In the genomic region with DNA sequence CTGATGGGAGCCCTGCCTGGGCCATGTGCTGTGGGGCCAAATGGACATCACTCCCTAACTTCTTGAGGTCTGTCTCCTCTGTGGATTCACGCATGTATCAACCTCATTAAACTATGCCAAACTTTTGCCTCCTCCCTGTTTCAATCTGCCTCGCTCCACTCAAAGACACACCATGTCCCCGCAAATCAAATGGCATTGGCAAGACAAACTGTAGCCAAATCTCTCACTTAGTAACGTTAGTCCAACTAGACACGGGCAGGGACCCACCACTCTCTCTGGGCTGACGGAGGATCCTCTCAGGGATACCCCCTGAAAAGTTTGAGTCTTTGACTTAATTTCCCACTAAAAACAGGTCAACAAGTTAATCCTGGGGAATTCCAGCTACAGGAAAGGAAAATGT, we compare ENCODE assay signal across 25 cellular contexts. TPM values are rescaled to one million over a fixed set of nuclear protein-coding genes. Genes with fewer than 3 reads are reported as not detected.
A peak's percentile ranks its signal among the peaks of the same experiment; 100 is the strongest.
DNase-seq lines count a peak whose midpoint lies in the region; ATAC-seq lines count a peak whose summit lies in the region.
"Had no signal": no experiment of that assay in that cellular context is flagged by ENCODE, and none has a peak within 500 bp of the region (broad histone marks: within the 10 kb centered on the region; RNA-seq: fewer than 3 reads in every experiment).

No MANE protein-coding gene starts in this region.

- peaks cover 33% of the 10 kb centered on the region for H3K36me3 Mint-ChIP-seq in activated CD4-positive, alpha-beta T cell treated with anti-CD3 and anti-CD28 coated beads for 36 hours (ENCODE audit: low read depth)
- H3K36me3 Mint-ChIP-seq in CD4-positive, CD25-positive, alpha-beta regulatory T cell = peaks cover 35% of the 10 kb centered on the region
- peaks cover 7% of the 10 kb centered on the region for H3K36me3 Mint-ChIP-seq in effector memory CD8-positive, alpha-beta T cell (ENCODE audit: insufficient read depth)

- no peaks in the 10 kb centered on the region for H3K27me3 Mint-ChIP-seq in activated CD4-positive, alpha-beta T cell treated with anti-CD3 and anti-CD28 coated beads for 36 hours
- H3K27me3 Mint-ChIP-seq in CD4-positive, CD25-positive, alpha-beta regulatory T cell = no peaks in the 10 kb centered on the region
- H3K27me3 Mint-ChIP-seq in effector memory CD8-positive, alpha-beta T cell = no peaks in the 10 kb centered on the region
- H3K27me3 Mint-ChIP-seq: naive thymus-derived CD8-positive, alpha-beta T cell had no signal

- no peak overlapping the region for H3K4me3 ChIP-seq in CD4-positive, CD25-positive, alpha-beta regulatory T cell (ENCODE audit: low read depth, low read length)
- H3K4me3 ChIP-seq: GM23338, heart left ventricle, pancreas, right atrium auricular region, SJCRH30, upper lobe of left lung had no signal

- no peak overlapping the region for H3K27ac ChIP-seq in CD4-positive, CD25-positive, alpha-beta regulatory T cell (ENCODE audit: insufficient read depth, low read length, poor library complexity, severe bottlenecking)
- H3K27ac ChIP-seq: pancreas, right atrium auricular region, SJCRH30 had no signal

- DNase-seq in activated CD4-positive, alpha-beta T cell treated with anti-CD3 and anti-CD28 coated beads for 36 hours = no peak
- no peak for DNase-seq in activated CD4-positive, alpha-beta T cell treated with anti-CD3 and anti-CD28 coated beads, Interleukin-2, amount 50 U/mL, for 1 hour
- no peak for DNase-seq in CD4-positive, CD25-positive, alpha-beta regulatory T cell
- peak; percentile 40 for DNase-seq in activated CD8-positive, alpha-beta memory T cell treated with anti-CD3 and anti-CD28 coated beads, Interleukin-2, amount 50 U/mL, for 48 hours
- no peak for DNase-seq in effector memory CD8-positive, alpha-beta T cell
- no peak for DNase-seq in NCI-H446 (lab: John Stamatoyannopoulos, UW)
- DNase-seq: activated gamma-delta T cell; BE2C; Caco-2; heart left ventricle; left cardiac atrium; mesendoderm; naive thymus-derived CD8-positive, alpha-beta T cell; NCI-H1092 treated with DMSO at 0.1 percent for 48 hours; NCI-H2081; pancreas; upper lobe of left lung had no signal

- H3K4me1 ChIP-seq in CD4-positive, CD25-positive, alpha-beta regulatory T cell (ENCODE audit: control insufficient read depth, insufficient read depth, low read length, poor library complexity, severe bottlenecking) = peaks cover 19% of the 10 kb centered on the region
- H3K4me1 ChIP-seq: BE2C had no signal

- intact Hi-C loops in activated CD4-positive, alpha-beta T cell treated with anti-CD3 and anti-CD28 coated beads for 36 hours (cut with DNase I, micrococcal nuclease) = loop anchor here in 1 of 2 experiments (2.0 kb wide), 1 partner anchor 66 kb away; no protein-coding TSS in a partner anchor

- H3K27me3 ChIP-seq in CD4-positive, CD25-positive, alpha-beta regulatory T cell (ENCODE audit: control insufficient read depth, insufficient read depth, low read length) = no peaks in the 10 kb centered on the region
- H3K27me3 ChIP-seq: BE2C, heart left ventricle, pancreas, right atrium auricular region, SJCRH30, upper lobe of left lung had no signal

- H3K4me3 Mint-ChIP-seq in activated CD4-positive, alpha-beta T cell treated with anti-CD3 and anti-CD28 coated beads for 36 hours = no peak overlapping the region
- peak overlapping the region in 1 of 4 donors; percentile 57 for H3K4me3 Mint-ChIP-seq in CD4-positive, CD25-positive, alpha-beta regulatory T cell
- no peak overlapping the region for H3K4me3 Mint-ChIP-seq in effector memory CD8-positive, alpha-beta T cell
- H3K4me3 Mint-ChIP-seq: GM23338; naive thymus-derived CD8-positive, alpha-beta T cell had no signal

- H3K36me3 ChIP-seq in CD4-positive, CD25-positive, alpha-beta regulatory T cell (ENCODE audit: control insufficient read depth, insufficient read depth, low read length) = peaks cover 22% of the 10 kb centered on the region

- POLR2A ChIA-PET in activated CD4-positive, alpha-beta T cell treated with anti-CD3 and anti-CD28 coated beads for 36 hours (lab: Charles Lee) = interaction anchor here (0.7 to 0.8 kb wide), 2 partner anchors 13 to 273 kb away, joined by 3 read pairs; no protein-coding TSS in a partner anchor

- H3K27ac Mint-ChIP-seq in activated CD4-positive, alpha-beta T cell treated with anti-CD3 and anti-CD28 coated beads for 36 hours = peak overlapping the region; percentile 12
- H3K27ac Mint-ChIP-seq in CD4-positive, CD25-positive, alpha-beta regulatory T cell = peak overlapping the region in 2 of 3 donors; percentile 42 to 89
- H3K27ac Mint-ChIP-seq in effector memory CD8-positive, alpha-beta T cell = peak overlapping the region; percentile 56 to 83
- H3K27ac Mint-ChIP-seq: GM23338 had no signal

- ATAC-seq in activated CD4-positive, alpha-beta T cell treated with anti-CD3 and anti-CD28 coated beads for 36 hours = no peak
- no peak for ATAC-seq in CD4-positive, CD25-positive, alpha-beta regulatory T cell (ENCODE audit: low read depth in 2 of 2)
- no peak for ATAC-seq in effector memory CD8-positive, alpha-beta T cell (replicated peaks)
- ATAC-seq in HG03432 (IDR thresholded peaks at IDR 0.05; ENCODE audit: unreplicated experiment) = no peak
- no peak for ATAC-seq in GM21390 (IDR thresholded peaks at IDR 0.05; ENCODE audit: unreplicated experiment)
- ATAC-seq: GM23338; heart left ventricle; left cardiac atrium; naive thymus-derived CD8-positive, alpha-beta T cell; pancreas had no signal

- H3K4me1 Mint-ChIP-seq in activated CD4-positive, alpha-beta T cell treated with anti-CD3 and anti-CD28 coated beads for 36 hours = peaks cover 48% of the 10 kb centered on the region
- H3K4me1 Mint-ChIP-seq in CD4-positive, CD25-positive, alpha-beta regulatory T cell = peaks cover 13 to 46% (median 30%) of the 10 kb centered on the region in 4 donors
- H3K4me1 Mint-ChIP-seq in effector memory CD8-positive, alpha-beta T cell (ENCODE audit: low read depth in 2 of 2) = peaks cover 16 to 23% of the 10 kb centered on the region in 2 donors

- CTCF ChIA-PET in activated CD4-positive, alpha-beta T cell treated with anti-CD3 and anti-CD28 coated beads for 36 hours (lab: Charles Lee) = interaction anchor here (0.9 to 13.0 kb wide), 12 partner anchors 9 to 362 kb away, joined by 3 to 207 read pairs (median 6); a partner anchor contains a TSS

- no peaks in the 10 kb centered on the region for H3K9me3 ChIP-seq in CD4-positive, CD25-positive, alpha-beta regulatory T cell (ENCODE audit: control insufficient read depth in 2 of 2, low read length in 2 of 2)
- H3K9me3 ChIP-seq: BE2C, Caco-2, heart left ventricle, pancreas, right atrium auricular region, SJCRH30, upper lobe of left lung had no signal

- H3K9me3 Mint-ChIP-seq in activated CD4-positive, alpha-beta T cell treated with anti-CD3 and anti-CD28 coated beads for 36 hours (ENCODE audit: low read depth) = no peaks in the 10 kb centered on the region
- H3K9me3 Mint-ChIP-seq in CD4-positive, CD25-positive, alpha-beta regulatory T cell = no peaks in the 10 kb centered on the region
- no peaks in the 10 kb centered on the region for H3K9me3 Mint-ChIP-seq in effector memory CD8-positive, alpha-beta T cell
- H3K9me3 Mint-ChIP-seq: GM23338; naive thymus-derived CD8-positive, alpha-beta T cell had no signal

RNA-seq across cellular contexts. Expression of a gene that starts 8.0 kb away (rescaled TPM):
- total RNA-seq in activated CD4-positive, alpha-beta T cell treated with anti-CD3 and anti-CD28 coated beads for 36 hours = 1 to 10 TPM; 6.4 to 6.6 TPM
- total RNA-seq in CD4-positive, CD25-positive, alpha-beta regulatory T cell = 8.6 TPM
- 1 to 10 TPM; 1.5 to 1.8 (median 1.7) TPM for polyA plus RNA-seq in CD4-positive, CD25-positive, alpha-beta regulatory T cell

RNA-seq across cellular contexts. Expression of a gene that starts 18.0 kb away (rescaled TPM):
- total RNA-seq in activated CD4-positive, alpha-beta T cell treated with anti-CD3 and anti-CD28 coated beads for 36 hours = under 1 TPM; 0.37 to 0.63 TPM
- not detected for total RNA-seq in CD4-positive, CD25-positive, alpha-beta regulatory T cell
- not detected for polyA plus RNA-seq in CD4-positive, CD25-positive, alpha-beta regulatory T cell
- total RNA-seq: A172; epithelial cell of proximal tubule; heart left ventricle; left cardiac atrium; naive thymus-derived CD8-positive, alpha-beta T cell; pancreas; right atrium auricular region; SJCRH30; subcutaneous adipose tissue; upper lobe of left lung had no signal
- polyA plus RNA-seq: heart left ventricle; naive thymus-derived CD8-positive, alpha-beta T cell had no signal

RNA-seq across cellular contexts. Expression of a gene that starts 40.9 kb away (rescaled TPM):
- under 1 TPM; 0.18 to 0.32 TPM for total RNA-seq in activated CD4-positive, alpha-beta T cell treated with anti-CD3 and anti-CD28 coated beads for 36 hours
- 0.79 TPM for total RNA-seq in CD4-positive, CD25-positive, alpha-beta regulatory T cell
- polyA plus RNA-seq in CD4-positive, CD25-positive, alpha-beta regulatory T cell = under 1 TPM in 3 of 4 donors, not detected in 1; 0.10 to 0.56 (median 0.55) TPM
- total RNA-seq: A172 had no signal

RNA-seq across cellular contexts. Expression of a gene that starts 51.6 kb away (rescaled TPM):
- total RNA-seq in activated CD4-positive, alpha-beta T cell treated with anti-CD3 and anti-CD28 coated beads for 36 hours = 1 to 10 TPM; 2.4 to 2.6 TPM
- total RNA-seq in CD4-positive, CD25-positive, alpha-beta regulatory T cell = 0.32 TPM
- under 1 TPM in 1 of 4 donors, not detected in 3; 0.38 TPM for polyA plus RNA-seq in CD4-positive, CD25-positive, alpha-beta regulatory T cell
- total RNA-seq: A172, epithelial cell of proximal tubule, GM23338 had no signal
- polyA plus RNA-seq: GM23338 had no signal

Comparison
In these comparisons a context has a peak if more than half of its experiments do, and no peak if none do; other contexts are left out.
1. H3K27ac Mint-ChIP-seq: peak in every context shown above with its lines; median percentile 70 in effector memory CD8-positive, alpha-beta T cell; 66 in CD4-positive, CD25-positive, alpha-beta regulatory T cell; 12 in activated CD4-positive, alpha-beta T cell treated with anti-CD3 and anti-CD28 coated beads for 36 hours.